In genomic region chr11:58922475-58922874, GRCh38 we compare ENCODE assay signal across 13 cellular contexts. TPM values are rescaled to one million over a fixed set of nuclear protein-coding genes. Genes with fewer than 3 reads are reported as not detected.
"Had no signal": no experiment of that assay in that cellular context is flagged by ENCODE, and none has a peak within 500 bp of the region (broad histone marks: within the 10 kb centered on the region; RNA-seq: fewer than 3 reads in every experiment).

No MANE protein-coding gene starts in this region.

- H3K27ac Mint-ChIP-seq: activated naive CD8-positive, alpha-beta T cell treated with anti-CD3 and anti-CD28 coated beads, Interleukin-2, amount 10 ng/mL, durations not matched to agents 7 days and 5 days; T-helper 2 cell treated with Interferon-gamma antibody and Interleukin-4, amounts not matched to agents 5 μg/mL and 100 μg/mL, for 36 hours had no signal

- H3K36me3 Mint-ChIP-seq: activated naive CD8-positive, alpha-beta T cell treated with anti-CD3 and anti-CD28 coated beads, Interleukin-2, amount 10 ng/mL, durations not matched to agents 7 days and 5 days had no signal

- H3K9me3 ChIP-seq: upper lobe of right lung had no signal

- H3K4me1 ChIP-seq: upper lobe of right lung had no signal

- H3K4me3 Mint-ChIP-seq: T-helper 2 cell treated with Interferon-gamma antibody and Interleukin-4, amounts not matched to agents 5 μg/mL and 100 μg/mL, for 36 hours had no signal

- H3K27ac ChIP-seq: upper lobe of right lung had no signal

- H3K36me3 ChIP-seq: upper lobe of right lung had no signal

- H3K4me3 ChIP-seq: upper lobe of right lung had no signal

- DNase-seq: activated CD4-positive, alpha-beta T cell treated with anti-CD3 and anti-CD28 coated beads, Interleukin-2, amount 50 U/mL, for 1 hour; activated CD4-positive, CD25-positive, alpha-beta regulatory T cell; activated naive CD4-positive, alpha-beta T cell; activated naive CD8-positive, alpha-beta T cell treated with anti-CD3 and anti-CD28 coated beads, Interleukin-2, amount 10 ng/mL, durations not matched to agents 7 days and 5 days; stimulated activated naive CD8-positive, alpha-beta T cell treated with anti-CD3 and anti-CD28 coated beads, Interleukin-15, Interleukin-2, amounts not matched to agents 100 U/mL and 50 U/mL, for 24 hours; upper lobe of right lung had no signal

RNA-seq across cellular contexts. Expression of gene GLYATL1, which starts 16.8 kb away (rescaled TPM):
- total RNA-seq: activated CD8-positive, alpha-beta memory T cell treated with anti-CD3 and anti-CD28 coated beads for 36 hours; activated naive CD8-positive, alpha-beta T cell treated with anti-CD3 and anti-CD28 coated beads, Interleukin-2, amount 10 ng/mL, durations not matched to agents 7 days and 5 days; dermis microvascular lymphatic vessel endothelial cell; glomerular endothelial cell; mesenteric fat pad; pulmonary artery endothelial cell; sciatic nerve; upper lobe of right lung had no signal
